Comparison of ENCODE assay signal across 21 cellular contexts in genomic region chr2:214713080-214713830, GRCh38.
A peak's percentile ranks its signal among the peaks of the same experiment; 100 is the strongest.
DNase-seq lines count a peak whose midpoint lies in the region; ATAC-seq, FAIRE-seq and TF ChIP-seq lines count a peak whose summit lies in the region.
"Had no signal": no experiment of that assay in that cellular context is flagged by ENCODE, and none has a peak within 500 bp of the region (broad histone marks: within the 10 kb centered on the region; RNA-seq: fewer than 3 reads in every experiment).

No MANE protein-coding gene starts in this region.

- no peaks in the 10 kb centered on the region for H4K20me1 ChIP-seq in PC-3 (ENCODE audit: low read length)
- H4K20me1 ChIP-seq in H1 (replicated peaks in 1 of 2; ENCODE audit: control insufficient read depth in 1 of 2, insufficient read depth in 2 of 2, low read length in 2 of 2): no peaks in the 10 kb centered on the region

- BruUV-seq in PC-3 (replicated peaks; lab: Mats Ljungman, UMichigan): no TSS peak

- H3K9me3 ChIP-seq in PC-3 (ENCODE audit: low read length) (no peaks in the 10 kb centered on the region), H1 (ENCODE audit: insufficient read depth in 2 of 2, low read depth in 1 of 2, low read length in 1 of 2) (no peaks in the 10 kb centered on the region), left lung (peaks cover 0 to 6% of the 10 kb centered on the region in 2 donors)

- no peak for FAIRE-seq in H1 (lab: Jason Lieb, UNC)
- FAIRE-seq: G401.6, GM12878, GM18507 had no signal

- no peak for TF ChIP-seq POLR2A in H1 (IDR thresholded peaks at IDR 0.05; ENCODE audit: control extremely low read depth in 1 of 2, low read depth in 2 of 2, low read length in 2 of 2)

- H3K79me1 ChIP-seq in H1 (ENCODE audit: low read depth, low read length): no peaks in the 10 kb centered on the region

- H3K27ac ChIP-seq in C4-2B (peak overlapping the region; percentile 56), PC-3 (ENCODE audit: low read length) (no peak overlapping the region), H1 (ENCODE audit: low read depth, low read length) (no peak overlapping the region), left lung (no peak overlapping the region)

- DNase-seq in PC-3 (peak; percentile 79), H1 (ENCODE audit: low read depth in 1 of 2, low spot score in 2 of 2) (no peak), left lung (no peak), NCI-H1694 treated with DMSO at 0.1 percent for 48 hours (lab: John Stamatoyannopoulos, UW) (no peak), H7 (no peak), HUDEP-2 (lab: John Stamatoyannopoulos, UW; ENCODE audit: unreplicated experiment in 76 of 76) (no peak)
- no peak for DNase-seq in activated CD4-positive, CD25-positive, alpha-beta regulatory T cell (lab: John Stamatoyannopoulos, UW)
- DNase-seq: AML-193; CD4-positive, CD25-positive, alpha-beta regulatory T cell; DND-41; GOT3; HFFc6; Kasumi-1; NCI-H1105 treated with DMSO at 0.1 percent for 48 hours; NCI-H187; NCI-H2171 treated with DMSO at 0.1 percent for 48 hours; NCI-H774 had no signal

- intact Hi-C loops in PC-3 (cut with micrococcal nuclease) (no loop called here), left lung (cut with DNase I) (no loop called here)

- H2AFZ ChIP-seq in PC-3 (ENCODE audit: low read length): no peak overlapping the region
- no peak overlapping the region for H2AFZ ChIP-seq in H1 (ENCODE audit: low read length)

- H3K79me2 ChIP-seq in PC-3 (ENCODE audit: low read length) (no peaks in the 10 kb centered on the region), H1 (ENCODE audit: control insufficient read depth in 1 of 2, insufficient read depth in 2 of 2, low read length in 2 of 2) (no peaks in the 10 kb centered on the region)

- H2BK12ac ChIP-seq in H1 (ENCODE audit: low read depth, low read length): no peak overlapping the region

- H3K36me3 ChIP-seq in PC-3 (ENCODE audit: low read depth, low read length) (no peaks in the 10 kb centered on the region), H1 (ENCODE audit: control insufficient read depth in 2 of 4, insufficient read depth in 4 of 4, low read length in 3 of 4) (0 out of 8 replicates have a peak, but pooled peaks cover 0 to 3% (median 0%) of the 10 kb centered on the region in 4 experiments), left lung (peaks cover 0 to 9% of the 10 kb centered on the region in 2 donors), H7 (replicated peaks; ENCODE audit: control insufficient read depth, insufficient read depth, low read length) (no peaks in the 10 kb centered on the region)

- TF ChIP-seq CTCF in C4-2B (conservative IDR thresholded peaks at IDR 0.05) (no peak), PC-3 (conservative IDR thresholded peaks at IDR 0.05; ENCODE audit: low read depth, low read length) (no peak), H1 (IDR thresholded peaks at IDR 0.05; ENCODE audit: control extremely low read depth in 1 of 3, insufficient read depth in 1 of 3, low read depth in 1 of 3, low read length in 3 of 3) (no peak), left lung (IDR thresholded peaks at IDR 0.05) (no peak)

- H3K23me2 ChIP-seq in H1 (ENCODE audit: low read depth, low read length): no peaks in the 10 kb centered on the region

- no peaks in the 10 kb centered on the region for H3K27me3 ChIP-seq in PC-3 (ENCODE audit: low read length)
- peaks cover 0 to 1% (median 0%) of the 10 kb centered on the region in 4 experiments; a peak in 1 of 7 replicates for H3K27me3 ChIP-seq in H1 (replicated peaks in 1 of 4; ENCODE audit: control insufficient read depth in 3 of 4, extremely low read depth in 1 of 4, insufficient read depth in 3 of 4, low read length in 3 of 4)
- no peaks in the 10 kb centered on the region for H3K27me3 ChIP-seq in left lung
- H3K27me3 ChIP-seq in H7 (ENCODE audit: control insufficient read depth, insufficient read depth, low read length): no peaks in the 10 kb centered on the region

- no peak for TF ChIP-seq RAD21 in H1 (IDR thresholded peaks at IDR 0.05 in 1 of 2, conservative IDR thresholded peaks at IDR 0.05 in 1 of 2; ENCODE audit: low read depth in 2 of 2, low read length in 2 of 2)

- TF ChIP-seq EP300 in H1 (IDR thresholded peaks at IDR 0.05; ENCODE audit: borderline replicate concordance in 1 of 2, low read depth in 2 of 2, low read length in 2 of 2): no peak

- no peak overlapping the region for H3K14ac ChIP-seq in H1 (ENCODE audit: insufficient read length)

- H3K4me1 ChIP-seq in PC-3 (ENCODE audit: insufficient read depth, low read length): peaks cover 14% of the 10 kb centered on the region
- no peaks in the 10 kb centered on the region for H3K4me1 ChIP-seq in H1 (replicated peaks in 1 of 4; ENCODE audit: control insufficient read depth in 3 of 4, insufficient read depth in 4 of 4, low read length in 3 of 4)
- H3K4me1 ChIP-seq in left lung: no peaks in the 10 kb centered on the region

- ATAC-seq in PC-3: peak; percentile 77
- ATAC-seq in left lung: peak; percentile 31
- ATAC-seq: GM12878 had no signal

- H3K18ac ChIP-seq in H1 (ENCODE audit: extremely low read depth, low read length): no peak overlapping the region

- H2BK5ac ChIP-seq in H1 (ENCODE audit: low read depth, low read length): no peak overlapping the region

- CTCF ChIA-PET in PC-3 (lab: Charles Lee) (no interaction called here), H1 (lab: Charles Lee; ENCODE audit: partially characterized antibody) (no interaction called here)

- H3K4me3 ChIP-seq in PC-3 (ENCODE audit: low read length) (no peak overlapping the region), H1 (ENCODE audit: extremely low read depth in 1 of 4, insufficient read depth in 2 of 4, low read depth in 3 of 4, low read length in 4 of 4) (no peak overlapping the region), left lung (no peak overlapping the region), H7 (ENCODE audit: insufficient read depth, low read depth, low read length) (no peak overlapping the region)
- H3K4me3 ChIP-seq: GM12878 had no signal

- no peak overlapping the region for H2BK20ac ChIP-seq in H1 (ENCODE audit: low read length)

- no peak overlapping the region for H4K91ac ChIP-seq in H1 (replicated peaks; ENCODE audit: insufficient read length, low read length)

- 0 out of 2 replicates have a peak overlapping the region, but pooled peaks have one; percentile 8 for H3K4me2 ChIP-seq in PC-3 (ENCODE audit: low read length)
- no peak overlapping the region for H3K4me2 ChIP-seq in H1 (ENCODE audit: insufficient read depth in 1 of 2, low read depth in 2 of 2, low read length in 2 of 2)

- H3K23ac ChIP-seq in H1 (ENCODE audit: insufficient read length): no peak overlapping the region

- 74% methylated on average over 8 of the region's 8 CpGs; no CpG with 5 or more reads in 1 of the 2 experiments for WGBS in H1 (ENCODE audit: extremely low coverage in 1 of 2, insufficient coverage in 1 of 2, insufficient read length in 1 of 2, insufficient replicate concordance in 2 of 2, low coverage in 1 of 2, low lambda C conversion rate in 2 of 2, missing lambda C conversion rate in 1 of 2), 2 experiments

- H2BK15ac ChIP-seq in H1 (ENCODE audit: low read length): no peak overlapping the region

- H3K4ac ChIP-seq in H1 (replicated peaks; ENCODE audit: insufficient read length, low read depth, low read length): no peak overlapping the region

- H2BK120ac ChIP-seq in H1 (replicated peaks; ENCODE audit: low read depth, low read length): no peak overlapping the region

- no peak overlapping the region for H4K8ac ChIP-seq in H1 (ENCODE audit: extremely low read depth, insufficient read depth, low read length)

- no peak overlapping the region for H3K56ac ChIP-seq in H1 (replicated peaks; ENCODE audit: insufficient read length, low read depth, low read length)

- H3K9ac ChIP-seq in PC-3 (ENCODE audit: low read length) (no peak overlapping the region), H1 (replicated peaks in 1 of 4; ENCODE audit: extremely low read depth in 1 of 4, low read depth in 3 of 4, low read length in 3 of 4) (no peak overlapping the region)

- no peaks in the 10 kb centered on the region for H3K9me2 ChIP-seq in PC-3 (replicated peaks; ENCODE audit: low read length)

- no peak overlapping the region for H4K5ac ChIP-seq in H1 (ENCODE audit: insufficient read length, low read depth, low read length)

- no peaks in the 10 kb centered on the region for H3F3A ChIP-seq in PC-3 (ENCODE audit: low read length, unreplicated experiment)

- POLR2A ChIA-PET in PC-3 (lab: Charles Lee; ENCODE audit: unreplicated experiment): no interaction called here
- POLR2A ChIA-PET in H1 (lab: Charles Lee; ENCODE audit: partially characterized antibody): no interaction called here

- no peak overlapping the region for H2AK5ac ChIP-seq in H1 (ENCODE audit: low read depth, low read length)

TF ChIP-seq in H1, 55 proteins besides CTCF, POLR2A, EP300 and RAD21:
- peak; percentile 21; the same call in 1 of the 2 replicates for TF ChIP-seq MAFK (IDR thresholded peaks at IDR 0.05; ENCODE audit: low read depth, low read length)
- TF ChIP-seq YY1 (IDR thresholded peaks at IDR 0.05; ENCODE audit: low read depth, low read length): no peak
- TF ChIP-seq CTBP2 (IDR thresholded peaks at IDR 0.05; ENCODE audit: borderline replicate concordance, insufficient read depth, insufficient read length, low read length): no peak
- TF ChIP-seq ATF3 (IDR thresholded peaks at IDR 0.05; ENCODE audit: insufficient read depth, low read depth, low read length): no peak
- TF ChIP-seq TCF12 (IDR thresholded peaks at IDR 0.05; ENCODE audit: low read depth, low read length): no peak
- no peak for TF ChIP-seq SIX5 (IDR thresholded peaks at IDR 0.05; ENCODE audit: low read depth, low read length)
